Comparison of ENCODE assay signal across 8 cellular contexts in genomic region chr12:6539276-6540134, GRCh38. TPM values are rescaled to one million over a fixed set of nuclear protein-coding genes. Genes with fewer than 3 reads are reported as not detected.
DNase-seq lines count a peak whose midpoint lies in the region; ATAC-seq and TF ChIP-seq lines count a peak whose summit lies in the region.

No MANE protein-coding gene starts in this region.

- no peaks in the 10 kb centered on the region for H3K9me3 ChIP-seq in left lung

- intact Hi-C loops in Right ventricle myocardium inferior (cut with DNase I) (loop anchor here (5.0 kb wide), 1 partner anchor 117 kb away; no protein-coding TSS in a partner anchor), cardiac septum (cut with DNase I) (no loop called here), left lung (cut with DNase I) (loop anchor here in 1 of 2 donors (10.0 kb wide), 1 partner anchor 115 kb away; no protein-coding TSS in a partner anchor)
- intact Hi-C loops in activated T-helper 2 cell treated with anti-CD3 and anti-CD28 coated beads, Interferon-gamma antibody, Interleukin-2, Interleukin-4, amounts not matched to agents 10 μg/mL and 5 μg/mL and 100 μg/mL, durations not matched to agents 14 hours and 24 hours and 36 hours (cut with micrococcal nuclease), result no loop called here

- no peaks in the 10 kb centered on the region for H3K27me3 Mint-ChIP-seq in activated T-helper 2 cell treated with anti-CD3 and anti-CD28 coated beads, Interferon-gamma antibody, Interleukin-2, Interleukin-4, amounts not matched to agents 10 μg/mL and 5 μg/mL and 100 μg/mL, durations not matched to agents 14 hours and 24 hours and 36 hours (ENCODE audit: low read depth)

- H3K9me3 Mint-ChIP-seq in activated T-helper 2 cell treated with anti-CD3 and anti-CD28 coated beads, Interferon-gamma antibody, Interleukin-2, Interleukin-4, amounts not matched to agents 10 μg/mL and 5 μg/mL and 100 μg/mL, durations not matched to agents 14 hours and 24 hours and 36 hours, result no peaks in the 10 kb centered on the region

- DNase-seq in Right ventricle myocardium inferior (ENCODE audit: missing footprints) (no peak), cardiac septum (ENCODE audit: low spot score) (no peak), left lung (no peak), NCI-H345 treated with DMSO at 0.1 percent for 48 hours (lab: John Stamatoyannopoulos, UW; ENCODE audit: unreplicated experiment) (no peak), activated gamma-delta T cell treated with Interleukin-2 at 50 U/mL for 16 hours (no peak), NCI-H1436 treated with DMSO at 0.1 percent for 48 hours (lab: John Stamatoyannopoulos, UW) (no peak)
- DNase-seq in activated T-helper 2 cell treated with anti-CD3 and anti-CD28 coated beads, Interferon-gamma antibody, Interleukin-2, Interleukin-4, amounts not matched to agents 10 μg/mL and 5 μg/mL and 100 μg/mL, durations not matched to agents 14 hours and 24 hours and 36 hours (ENCODE audit: low spot score), result no peak

- H3K36me3 Mint-ChIP-seq in activated T-helper 2 cell treated with anti-CD3 and anti-CD28 coated beads, Interferon-gamma antibody, Interleukin-2, Interleukin-4, amounts not matched to agents 10 μg/mL and 5 μg/mL and 100 μg/mL, durations not matched to agents 14 hours and 24 hours and 36 hours (ENCODE audit: low read depth), result peaks cover 74% of the 10 kb centered on the region

- peak overlapping the region; percentile 73 for H3K27ac Mint-ChIP-seq in activated T-helper 2 cell treated with anti-CD3 and anti-CD28 coated beads, Interferon-gamma antibody, Interleukin-2, Interleukin-4, amounts not matched to agents 10 μg/mL and 5 μg/mL and 100 μg/mL, durations not matched to agents 14 hours and 24 hours and 36 hours

- peaks cover 20 to 61% of the 10 kb centered on the region in 2 donors for H3K4me1 ChIP-seq in left lung

- peak overlapping the region; percentile 67 for H3K4me3 Mint-ChIP-seq in activated T-helper 2 cell treated with anti-CD3 and anti-CD28 coated beads, Interferon-gamma antibody, Interleukin-2, Interleukin-4, amounts not matched to agents 10 μg/mL and 5 μg/mL and 100 μg/mL, durations not matched to agents 14 hours and 24 hours and 36 hours (ENCODE audit: low read depth)

- H3K4me1 Mint-ChIP-seq in activated T-helper 2 cell treated with anti-CD3 and anti-CD28 coated beads, Interferon-gamma antibody, Interleukin-2, Interleukin-4, amounts not matched to agents 10 μg/mL and 5 μg/mL and 100 μg/mL, durations not matched to agents 14 hours and 24 hours and 36 hours (ENCODE audit: low read depth), result peaks cover 49% of the 10 kb centered on the region

- no peak for TF ChIP-seq CTCF in left lung (IDR thresholded peaks at IDR 0.05)

- H3K36me3 ChIP-seq in left lung, result peaks cover 0 to 67% of the 10 kb centered on the region in 2 donors

- no peaks in the 10 kb centered on the region for H3K27me3 ChIP-seq in left lung

- H3K4me3 ChIP-seq in left lung, result peak overlapping the region in 1 of 2 donors; percentile 18

- ATAC-seq in Right ventricle myocardium inferior, result peak; percentile 21
- ATAC-seq in left lung, result no peak
- ATAC-seq in GM19467 (IDR thresholded peaks at IDR 0.05; ENCODE audit: unreplicated experiment), result no peak

- peak overlapping the region; percentile 75 to 78 for H3K27ac ChIP-seq in left lung

RNA-seq across cellular contexts. Expression of gene GAPDH, which starts 5.2 kb away (rescaled TPM):
- 4,337 TPM for total RNA-seq in Right ventricle myocardium inferior
- total RNA-seq in cardiac septum, result 4,827 TPM
- 4,713 and 4,805 TPM in 2 replicates for total RNA-seq in activated T-helper 2 cell treated with anti-CD3 and anti-CD28 coated beads, Interferon-gamma antibody, Interleukin-2, Interleukin-4, amounts not matched to agents 10 μg/mL and 5 μg/mL and 100 μg/mL, durations not matched to agents 14 hours and 24 hours and 36 hours
- total RNA-seq in left lung, result 1,000 to 10,000 TPM; 1,126 to 2,070 TPM

RNA-seq across cellular contexts. Expression of gene IFFO1, which starts 16.3 kb away (rescaled TPM):
- total RNA-seq in Right ventricle myocardium inferior (15.9 TPM), cardiac septum (24.8 TPM), left lung (10 to 100 TPM; 15.2 to 27.9 TPM)
- total RNA-seq in activated T-helper 2 cell treated with anti-CD3 and anti-CD28 coated beads, Interferon-gamma antibody, Interleukin-2, Interleukin-4, amounts not matched to agents 10 μg/mL and 5 μg/mL and 100 μg/mL, durations not matched to agents 14 hours and 24 hours and 36 hours, result 15.5 and 16.6 TPM in 2 replicates

RNA-seq across cellular contexts. Expression of gene NOP2, which starts 28.6 kb away (rescaled TPM):
- total RNA-seq in Right ventricle myocardium inferior, result 16.2 TPM
- total RNA-seq in cardiac septum, result 18.5 TPM
- 146 and 157 TPM in 2 replicates for total RNA-seq in activated T-helper 2 cell treated with anti-CD3 and anti-CD28 coated beads, Interferon-gamma antibody, Interleukin-2, Interleukin-4, amounts not matched to agents 10 μg/mL and 5 μg/mL and 100 μg/mL, durations not matched to agents 14 hours and 24 hours and 36 hours
- 10 to 100 TPM; 23.4 to 48.1 TPM for total RNA-seq in left lung

RNA-seq across cellular contexts. Expression of gene NCAPD2, which starts 45.6 kb away (rescaled TPM):
- total RNA-seq in Right ventricle myocardium inferior (11.6 TPM), cardiac septum (12.0 TPM), left lung (10 to 100 TPM; 23.1 to 29.4 TPM)
- 114 and 120 TPM in 2 replicates for total RNA-seq in activated T-helper 2 cell treated with anti-CD3 and anti-CD28 coated beads, Interferon-gamma antibody, Interleukin-2, Interleukin-4, amounts not matched to agents 10 μg/mL and 5 μg/mL and 100 μg/mL, durations not matched to agents 14 hours and 24 hours and 36 hours

RNA-seq across cellular contexts. Expression of gene MRPL51, which starts 46.4 kb away (rescaled TPM):
- total RNA-seq in Right ventricle myocardium inferior, result 278 TPM
- 174 TPM for total RNA-seq in cardiac septum
- total RNA-seq in activated T-helper 2 cell treated with anti-CD3 and anti-CD28 coated beads, Interferon-gamma antibody, Interleukin-2, Interleukin-4, amounts not matched to agents 10 μg/mL and 5 μg/mL and 100 μg/mL, durations not matched to agents 14 hours and 24 hours and 36 hours, result 262 and 283 TPM in 2 replicates
- 100 to 1,000 TPM; 135 to 141 TPM for total RNA-seq in left lung
